ENCODE assay signal across 27 cellular contexts in the genomic region with DNA sequence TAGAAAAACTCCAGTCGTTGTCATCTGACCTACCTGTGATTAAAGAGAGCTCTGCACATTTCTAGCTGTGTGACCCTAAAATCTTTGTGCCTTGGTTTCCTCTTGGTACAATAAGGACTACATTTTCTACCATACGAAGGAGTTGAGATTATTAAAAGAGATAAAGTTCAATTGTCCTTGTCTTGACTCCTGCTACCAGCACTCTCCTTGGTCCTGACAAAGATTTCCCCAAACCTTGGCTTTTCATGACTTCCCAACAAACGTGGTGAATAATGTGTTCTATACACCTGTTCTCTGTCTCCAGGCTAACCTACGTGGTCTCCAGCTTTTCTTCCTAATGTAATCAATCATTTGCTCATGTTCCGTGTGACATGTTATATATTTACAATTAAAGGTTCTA.
"Had no signal": no experiment of that assay in that cellular context is flagged by ENCODE, and none has a peak within 500 bp of the region (broad histone marks: within the 10 kb centered on the region; RNA-seq: fewer than 3 reads in every experiment).

No MANE protein-coding gene starts in this region.

- DNase-seq: activated CD4-positive, alpha-beta T cell treated with anti-CD3 and anti-CD28 coated beads, Interleukin-2, amount 10 ng/mL, durations not matched to agents 24 days and 14 days; activated CD4-positive, alpha-beta T cell treated with anti-CD3 and anti-CD28 coated beads, Interleukin-2, amount 50 U/mL, for 4 hours; activated CD8-positive, alpha-beta T cell treated with anti-CD3 and anti-CD28 coated beads for 36 hours; activated effector memory CD4-positive, alpha-beta T cell treated with anti-CD3 and anti-CD28 coated beads, Interleukin-2, amount 50 U/mL, for 16 hours; activated naive CD4-positive, alpha-beta T cell; activated naive CD4-positive, alpha-beta T cell treated with anti-CD3 and anti-CD28 coated beads, Interleukin-2, amount 50 U/mL, for 16 hours; activated naive CD8-positive, alpha-beta T cell treated with anti-CD3 and anti-CD28 coated beads for 36 hours; activated T-cell treated with anti-CD3 and anti-CD28 coated beads, Interleukin-2, amount 50 U/mL, for 1 hour; activated T-cell treated with anti-CD3 and anti-CD28 coated beads, Interleukin-2, amount 50 U/mL, for 72 hours; amniotic stem cell; aorta; Kasumi-1; MG63; NCI-H1048; NCI-H1105 treated with DMSO at 0.1 percent for 48 hours; NCI-H1436; NCI-H1694; NCI-H1930; NCI-H2081 treated with DMSO at 0.1 percent for 48 hours; NCI-H226; NCI-H524 treated with DMSO at 0.1 percent for 48 hours; SIG-M5 had no signal

- H3K9me3 ChIP-seq: MG63 had no signal

- H3K27me3 ChIP-seq: cardiac muscle cell, MG63 had no signal

- H3K27ac ChIP-seq: cardiac muscle cell, RWPE1 had no signal

- ATAC-seq: activated CD8-positive, alpha-beta T cell treated with anti-CD3 and anti-CD28 coated beads for 36 hours; activated T-cell treated with anti-CD3 and anti-CD28 coated beads, Interleukin-2, amount 50 U/mL, for 72 hours; activated T-helper 17 cell treated with anti-CD3 and anti-CD28 coated beads, Interleukin-2, amount 50 U/mL, for 72 hours had no signal

- H3K4me3 ChIP-seq: cardiac muscle cell, MG63 had no signal

- FAIRE-seq: RCC 7860, TTC549 had no signal

- H3K36me3 ChIP-seq: cardiac muscle cell, MG63 had no signal
